Comparison of ENCODE assay signal across 13 cellular contexts in genomic region chr9:111928342-111928720, GRCh38. TPM values are rescaled to one million over a fixed set of nuclear protein-coding genes. Genes with fewer than 3 reads are reported as not detected.
DNase-seq lines count a peak whose midpoint lies in the region; ATAC-seq and TF ChIP-seq lines count a peak whose summit lies in the region.
"Had no signal": no experiment of that assay in that cellular context is flagged by ENCODE, and none has a peak within 500 bp of the region (broad histone marks: within the 10 kb centered on the region; RNA-seq: fewer than 3 reads in every experiment).

No MANE protein-coding gene starts in this region.

- peak overlapping the region; percentile 52 for H3K27ac Mint-ChIP-seq in stimulated activated naive CD8-positive, alpha-beta T cell treated with anti-CD3 and anti-CD28 coated beads, Interleukin-15, Interleukin-2, amounts not matched to agents 100 ng/mL and 50 ng/mL, for 24 hours
- no peak overlapping the region for H3K27ac Mint-ChIP-seq in activated T-helper 17 cell treated with anti-CD3 and anti-CD28 coated beads, Interleukin-2, amount 50 U/mL, for 72 hours
- H3K27ac Mint-ChIP-seq in WTC11: no peak overlapping the region

- CTCF ChIA-PET in WTC11 (lab: Charles Lee): no interaction called here

- no peak overlapping the region for H3K4me3 Mint-ChIP-seq in stimulated activated naive CD8-positive, alpha-beta T cell treated with anti-CD3 and anti-CD28 coated beads, Interleukin-15, Interleukin-2, amounts not matched to agents 100 ng/mL and 50 ng/mL, for 24 hours
- peak overlapping the region; percentile 58 for H3K4me3 Mint-ChIP-seq in activated T-helper 17 cell treated with anti-CD3 and anti-CD28 coated beads, Interleukin-2, amount 50 U/mL, for 72 hours
- H3K4me3 Mint-ChIP-seq in WTC11: no peak overlapping the region

- TF ChIP-seq CTCF in WTC11 (IDR thresholded peaks at IDR 0.05): no peak

- POLR2A ChIA-PET in WTC11 (lab: Charles Lee): no interaction called here

- H3K27me3 Mint-ChIP-seq in stimulated activated naive CD8-positive, alpha-beta T cell treated with anti-CD3 and anti-CD28 coated beads, Interleukin-15, Interleukin-2, amounts not matched to agents 100 ng/mL and 50 ng/mL, for 24 hours: no peaks in the 10 kb centered on the region
- H3K27me3 Mint-ChIP-seq in activated T-helper 17 cell treated with anti-CD3 and anti-CD28 coated beads, Interleukin-2, amount 50 U/mL, for 72 hours: no peaks in the 10 kb centered on the region
- H3K27me3 Mint-ChIP-seq in WTC11 (ENCODE audit: low read depth): no peaks in the 10 kb centered on the region

- no peak for ATAC-seq in stimulated activated naive CD8-positive, alpha-beta T cell treated with anti-CD3 and anti-CD28 coated beads, Interleukin-15, Interleukin-2, amounts not matched to agents 100 U/mL and 50 U/mL, for 24 hours
- ATAC-seq in activated T-helper 17 cell treated with anti-CD3 and anti-CD28 coated beads, Interleukin-2, amount 50 U/mL, for 72 hours (replicated peaks): no peak
- ATAC-seq in WTC11: no peak

- peaks cover 39% of the 10 kb centered on the region for H3K4me1 Mint-ChIP-seq in stimulated activated naive CD8-positive, alpha-beta T cell treated with anti-CD3 and anti-CD28 coated beads, Interleukin-15, Interleukin-2, amounts not matched to agents 100 ng/mL and 50 ng/mL, for 24 hours (ENCODE audit: low read depth)
- peaks cover 5% of the 10 kb centered on the region for H3K4me1 Mint-ChIP-seq in activated T-helper 17 cell treated with anti-CD3 and anti-CD28 coated beads, Interleukin-2, amount 50 U/mL, for 72 hours
- no peaks in the 10 kb centered on the region for H3K4me1 Mint-ChIP-seq in WTC11

- peaks cover 59% of the 10 kb centered on the region for H3K36me3 Mint-ChIP-seq in stimulated activated naive CD8-positive, alpha-beta T cell treated with anti-CD3 and anti-CD28 coated beads, Interleukin-15, Interleukin-2, amounts not matched to agents 100 ng/mL and 50 ng/mL, for 24 hours (ENCODE audit: low read depth)
- H3K36me3 Mint-ChIP-seq in activated T-helper 17 cell treated with anti-CD3 and anti-CD28 coated beads, Interleukin-2, amount 50 U/mL, for 72 hours (ENCODE audit: low read depth): peaks cover 80% of the 10 kb centered on the region
- peaks cover 37% of the 10 kb centered on the region for H3K36me3 Mint-ChIP-seq in WTC11

- no peaks in the 10 kb centered on the region for H3K9me3 Mint-ChIP-seq in stimulated activated naive CD8-positive, alpha-beta T cell treated with anti-CD3 and anti-CD28 coated beads, Interleukin-15, Interleukin-2, amounts not matched to agents 100 ng/mL and 50 ng/mL, for 24 hours
- no peaks in the 10 kb centered on the region for H3K9me3 Mint-ChIP-seq in activated T-helper 17 cell treated with anti-CD3 and anti-CD28 coated beads, Interleukin-2, amount 50 U/mL, for 72 hours
- H3K9me3 Mint-ChIP-seq in WTC11: no peaks in the 10 kb centered on the region

- DNase-seq in stimulated activated naive CD8-positive, alpha-beta T cell treated with anti-CD3 and anti-CD28 coated beads, Interleukin-15, Interleukin-2, amounts not matched to agents 100 U/mL and 50 U/mL, for 24 hours: no peak
- DNase-seq in iris pigment epithelial cell (ENCODE audit: low read depth): peak; percentile 82
- no peak for DNase-seq in KG1 (lab: John Stamatoyannopoulos, UW)
- no peak for DNase-seq in WTC11 (ENCODE audit: low spot score)
- DNase-seq in NCI-H187 treated with DMSO at 0.1 percent for 48 hours (lab: John Stamatoyannopoulos, UW): no peak
- DNase-seq in NCI-H510A treated with DMSO at 0.1 percent for 48 hours (lab: John Stamatoyannopoulos, UW): no peak
- DNase-seq: activated CD4-positive, CD25-positive, alpha-beta regulatory T cell; activated CD8-positive, alpha-beta memory T cell treated with anti-CD3 and anti-CD28 coated beads, Interleukin-2, amount 50 U/mL, for 48 hours; adrenal gland; NCI-H2171; nucleus accumbens had no signal

TF ChIP-seq in WTC11, 78 proteins besides CTCF, POLR2A, EP300 and RAD21 (continues in another document):
- no peak for TF ChIP-seq MLX (CRISPR knock-in tag; IDR thresholded peaks at IDR 0.05)
- TF ChIP-seq GABPB1 (CRISPR knock-in tag; IDR thresholded peaks at IDR 0.05): no peak
- no peak for TF ChIP-seq JUN (CRISPR knock-in tag; IDR thresholded peaks at IDR 0.05)
- no peak for TF ChIP-seq ZNF263 (CRISPR knock-in tag; IDR thresholded peaks at IDR 0.05; ENCODE audit: low read depth)
- no peak for TF ChIP-seq GTF2I (CRISPR knock-in tag; conservative IDR thresholded peaks at IDR 0.05)
- no peak for TF ChIP-seq AR (CRISPR knock-in tag; IDR thresholded peaks at IDR 0.05)
- no peak for TF ChIP-seq SOX15 (CRISPR knock-in tag; IDR thresholded peaks at IDR 0.05)
- TF ChIP-seq NR1H2 (CRISPR knock-in tag; IDR thresholded peaks at IDR 0.05): no peak
- TF ChIP-seq CREM (CRISPR knock-in tag; IDR thresholded peaks at IDR 0.05): no peak
- TF ChIP-seq E2F4 (CRISPR knock-in tag; IDR thresholded peaks at IDR 0.05; ENCODE audit: borderline replicate concordance, low read depth): no peak
- TF ChIP-seq HMGA2 (CRISPR knock-in tag; IDR thresholded peaks at IDR 0.05): no peak
- no peak for TF ChIP-seq TEAD1 (CRISPR knock-in tag; IDR thresholded peaks at IDR 0.05)
- no peak for TF ChIP-seq FOXJ3 (CRISPR knock-in tag; IDR thresholded peaks at IDR 0.05; ENCODE audit: borderline replicate concordance)
- TF ChIP-seq ZMAT4 (CRISPR knock-in tag; IDR thresholded peaks at IDR 0.05): no peak
- no peak for TF ChIP-seq ZBTB43 (CRISPR knock-in tag; IDR thresholded peaks at IDR 0.05)

RNA-seq across cellular contexts. Expression of gene UGCG, which starts 31.7 kb away (rescaled TPM):
- 10 to 100 TPM; 15.1 to 15.8 TPM for total RNA-seq in activated T-helper 17 cell treated with anti-CD3 and anti-CD28 coated beads, Interleukin-2, amount 50 U/mL, for 72 hours
- 34.0 to 37.5 TPM (median 34.6 TPM) in 3 replicates for total RNA-seq in WTC11 (2021)
